8 cellular contexts compared by ENCODE assay signal in genomic region chr14:23035303-23036164, GRCh38. TPM values are rescaled to one million over a fixed set of nuclear protein-coding genes. Genes with fewer than 3 reads are reported as not detected.
A peak's percentile ranks its signal among the peaks of the same experiment; 100 is the strongest.
DNase-seq lines count a peak whose midpoint lies in the region; ATAC-seq lines count a peak whose summit lies in the region.

No MANE protein-coding gene starts in this region.

- no peaks in the 10 kb centered on the region for H3K27me3 Mint-ChIP-seq in activated naive CD8-positive, alpha-beta T cell
- no peaks in the 10 kb centered on the region for H3K27me3 Mint-ChIP-seq in stimulated activated naive B cell treated with anti-CD40 and anti-IgM and Interleukin-4, amounts not matched to agents 10 μg/mL and 1 μg/mL and 100 μg/mL, for 72 hours

- H3K4me3 ChIP-seq in HUES64 (ENCODE audit: low read length) (peak overlapping the region; percentile 89), iPS-20b (ENCODE audit: low read length) (peak overlapping the region; percentile 80)

- peaks cover 12% of the 10 kb centered on the region for H3K36me3 Mint-ChIP-seq in activated naive CD8-positive, alpha-beta T cell
- H3K36me3 Mint-ChIP-seq in stimulated activated naive B cell treated with anti-CD40 and anti-IgM and Interleukin-4, amounts not matched to agents 10 μg/mL and 1 μg/mL and 100 μg/mL, for 72 hours = peaks cover 24 to 25% of the 10 kb centered on the region in 2 donors

- H3K4me1 ChIP-seq in HUES64 (ENCODE audit: insufficient read depth, low read length) (peaks cover 14% of the 10 kb centered on the region), iPS-20b (ENCODE audit: insufficient read depth, low read length) (peaks cover 5% of the 10 kb centered on the region; the same call in 1 of the 2 replicates)

- 74% methylated on average over 15 of the region's 15 CpGs for WGBS in HUES64

- no peak for ATAC-seq in stimulated activated naive B cell treated with anti-CD40 and anti-IgM and Interleukin-4, amounts not matched to agents 10 μg/mL and 1 μg/mL and 100 μg/mL, for 72 hours (replicated peaks)
- ATAC-seq in GM21619 (IDR thresholded peaks at IDR 0.05; ENCODE audit: unreplicated experiment) = no peak
- ATAC-seq in GM21447 (IDR thresholded peaks at IDR 0.05; ENCODE audit: unreplicated experiment) = no peak

- peaks cover 29% of the 10 kb centered on the region for H3K4me1 Mint-ChIP-seq in activated naive CD8-positive, alpha-beta T cell (ENCODE audit: low read depth)
- peaks cover 11 to 28% of the 10 kb centered on the region in 2 donors for H3K4me1 Mint-ChIP-seq in stimulated activated naive B cell treated with anti-CD40 and anti-IgM and Interleukin-4, amounts not matched to agents 10 μg/mL and 1 μg/mL and 100 μg/mL, for 72 hours

- H3K27ac Mint-ChIP-seq in activated naive CD8-positive, alpha-beta T cell = peak overlapping the region; percentile 98
- peak overlapping the region; percentile 99 for H3K27ac Mint-ChIP-seq in stimulated activated naive B cell treated with anti-CD40 and anti-IgM and Interleukin-4, amounts not matched to agents 10 μg/mL and 1 μg/mL and 100 μg/mL, for 72 hours

- no peak for DNase-seq in stimulated activated naive B cell treated with anti-CD40 and anti-IgM and Interleukin-4, amounts not matched to agents 10 μg/mL and 1 μg/mL and 100 μg/mL, for 72 hours
- DNase-seq in GOT3 (lab: John Stamatoyannopoulos, UW) (no peak), NCI-H774 (lab: John Stamatoyannopoulos, UW) (no peak)

- H3K36me3 ChIP-seq in HUES64 (ENCODE audit: insufficient read depth, low read length) (peaks cover 27% of the 10 kb centered on the region), iPS-20b (ENCODE audit: insufficient read depth, low read depth, low read length) (peaks cover 31% of the 10 kb centered on the region)

- H3K9ac ChIP-seq in HUES64 (ENCODE audit: low read depth, low read length) (peak overlapping the region; percentile 94), iPS-20b (ENCODE audit: low read depth, low read length) (peak overlapping the region; percentile 99; the same call in 1 of the 2 replicates)

- H3K27me3 ChIP-seq in HUES64 (ENCODE audit: insufficient read depth, low read length) (no peaks in the 10 kb centered on the region), iPS-20b (ENCODE audit: insufficient read depth, low read length) (no peaks in the 10 kb centered on the region)

- H3K27ac ChIP-seq in HUES64 (ENCODE audit: low read depth, low read length) (peak overlapping the region; percentile 96), iPS-20b (ENCODE audit: low read length) (peak overlapping the region; percentile 95)

- peak overlapping the region; percentile 97 for H3K4me3 Mint-ChIP-seq in activated naive CD8-positive, alpha-beta T cell
- peak overlapping the region; percentile 96 to 98 for H3K4me3 Mint-ChIP-seq in stimulated activated naive B cell treated with anti-CD40 and anti-IgM and Interleukin-4, amounts not matched to agents 10 μg/mL and 1 μg/mL and 100 μg/mL, for 72 hours

- H3K9me3 ChIP-seq in HUES64 (ENCODE audit: insufficient read depth, low read depth, low read length) = no peaks in the 10 kb centered on the region
- no peaks in the 10 kb centered on the region for H3K9me3 ChIP-seq in iPS-20b (ENCODE audit: insufficient read depth, low read depth, low read length)

- no peaks in the 10 kb centered on the region for H3K9me3 Mint-ChIP-seq in activated naive CD8-positive, alpha-beta T cell (ENCODE audit: low read depth)
- no peaks in the 10 kb centered on the region for H3K9me3 Mint-ChIP-seq in stimulated activated naive B cell treated with anti-CD40 and anti-IgM and Interleukin-4, amounts not matched to agents 10 μg/mL and 1 μg/mL and 100 μg/mL, for 72 hours

RNA-seq across cellular contexts. Expression of gene PSMB5, which starts 0.8 kb away (rescaled TPM):
- polyA plus RNA-seq in HUES64 (2013, experiment 1 of 2) = 218 TPM
- 191 TPM for polyA plus RNA-seq in HUES64 (2013, experiment 2 of 2)

RNA-seq across cellular contexts. Expression of gene PSMB11, which starts 6.5 kb away (rescaled TPM):
- not detected for polyA plus RNA-seq in HUES64 (2013, experiment 1 of 2)
- not detected for polyA plus RNA-seq in HUES64 (2013, experiment 2 of 2)

RNA-seq across cellular contexts. Expression of gene CDH24, which starts 21.8 kb away (rescaled TPM):
- polyA plus RNA-seq in HUES64 (2013, experiment 1 of 2) = 14.2 TPM
- polyA plus RNA-seq in HUES64 (2013, experiment 2 of 2) = 17.5 TPM

RNA-seq across cellular contexts. Expression of gene C14orf93, which starts 25.6 kb away (rescaled TPM):
- polyA plus RNA-seq in HUES64 (2013, experiment 1 of 2) = 4.4 TPM
- polyA plus RNA-seq in HUES64 (2013, experiment 2 of 2) = 6.1 TPM

RNA-seq across cellular contexts. Expression of gene AJUBA, which starts 53.2 kb away (rescaled TPM):
- 21.4 TPM for polyA plus RNA-seq in HUES64 (2013, experiment 1 of 2)
- 22.1 TPM for polyA plus RNA-seq in HUES64 (2013, experiment 2 of 2)
